ENCODE assay signal across 1 cellular context in genomic region chr1:211487672-211488208, GRCh38.
TF ChIP-seq lines count a peak whose summit lies in the region.

No MANE protein-coding gene starts in this region.

TF ChIP-seq in H1, 55 proteins besides CTCF, POLR2A, EP300 and RAD21 (continued from another document):
- TF ChIP-seq E2F6 (IDR thresholded peaks at IDR 0.05) (no peak), MAFK (IDR thresholded peaks at IDR 0.05; ENCODE audit: low read depth, low read length) (no peak), CHD2 (IDR thresholded peaks at IDR 0.05; ENCODE audit: low read length) (no peak), SIX5 (IDR thresholded peaks at IDR 0.05; ENCODE audit: low read depth, low read length) (no peak)
